8 cellular contexts compared by ENCODE assay signal in genomic region chr16:58500329-58501241, GRCh38. TPM values are rescaled to one million over a fixed set of nuclear protein-coding genes. Genes with fewer than 3 reads are reported as not detected.
A peak's percentile ranks its signal among the peaks of the same experiment; 100 is the strongest.
DNase-seq lines count a peak whose midpoint lies in the region; TF ChIP-seq lines count a peak whose summit lies in the region.

No MANE protein-coding gene starts in this region.

- TF ChIP-seq POLR2A in prostate gland (IDR thresholded peaks at IDR 0.05) = no peak

- 18% methylated on average over 23 of the region's 39 CpGs for WGBS in prostate gland

- H3K4me3 ChIP-seq in WERI-Rb-1 (ENCODE audit: low read depth, low read length) (peak overlapping the region; percentile 52), foreskin fibroblast (ENCODE audit: low read depth in 1 of 2, low read length in 2 of 2) (peak overlapping the region; percentile 56 to 57), prostate gland (peak overlapping the region; percentile 13 to 27)

- H3K9me3 ChIP-seq in WERI-Rb-1 (ENCODE audit: severe bottlenecking) (no peaks in the 10 kb centered on the region), prostate gland (no peaks in the 10 kb centered on the region)

- TF ChIP-seq CTCF in WERI-Rb-1 (IDR thresholded peaks at IDR 0.05; ENCODE audit: low read depth, low read length) (no peak), foreskin fibroblast (IDR thresholded peaks at IDR 0.05; ENCODE audit: low read depth, low read length) (no peak), prostate gland (IDR thresholded peaks at IDR 0.05) (no peak)

- intact Hi-C loops in prostate gland (cut with DNase I) = no loop called here

- no peaks in the 10 kb centered on the region for H3K4me1 ChIP-seq in prostate gland (replicated peaks)

- no peaks in the 10 kb centered on the region for H3K27me3 ChIP-seq in WERI-Rb-1 (ENCODE audit: insufficient read depth, low read depth, severe bottlenecking)
- no peaks in the 10 kb centered on the region for H3K27me3 ChIP-seq in prostate gland (replicated peaks; ENCODE audit: insufficient read depth)

- DNase-seq in NCI-H1436 (lab: John Stamatoyannopoulos, UW) (peak; percentile 27), NCI-H1436 treated with DMSO at 0.1 percent for 48 hours (lab: John Stamatoyannopoulos, UW) (no peak), WERI-Rb-1 (no peak), foreskin fibroblast (peak in 1 of 2 donors; percentile 22), prostate gland (ENCODE audit: low spot score) (no peak), NCI-H128 (lab: John Stamatoyannopoulos, UW; ENCODE audit: unreplicated experiment) (no peak), foreskin melanocyte (no peak), SK-N-DZ (ENCODE audit: low spot score) (no peak)

- H3K27ac ChIP-seq in WERI-Rb-1 (peak overlapping the region; percentile 69), prostate gland (no peak overlapping the region)

- H3K36me3 ChIP-seq in WERI-Rb-1 = no peaks in the 10 kb centered on the region
- no peaks in the 10 kb centered on the region for H3K36me3 ChIP-seq in prostate gland

RNA-seq across cellular contexts. Expression of gene NDRG4, which starts 0.6 kb away (rescaled TPM):
- total RNA-seq in prostate gland = 100 to 1,000 TPM in 1 of 2 donors, 10 to 100 TPM in 1; 13.4 to 359 TPM
- 142 and 156 TPM in 2 replicates for polyA plus RNA-seq in SK-N-DZ (2014; cell fraction: cytosol; rRNA removed)
- 256 and 322 TPM in 2 replicates for polyA plus RNA-seq in SK-N-DZ (2014; cell fraction: nucleus; rRNA removed)

RNA-seq across cellular contexts. Expression of gene SETD6, which starts 14.7 kb away (rescaled TPM):
- 10 to 100 TPM; 45.4 to 55.8 TPM for total RNA-seq in prostate gland
- 39.1 and 40.9 TPM in 2 replicates for polyA plus RNA-seq in SK-N-DZ (2014; cell fraction: cytosol; rRNA removed)
- polyA plus RNA-seq in SK-N-DZ (2014; cell fraction: nucleus; rRNA removed) = 179 and 180 TPM in 2 replicates
